ENCODE assay signal across 2 cellular contexts in genomic region chr1:143727263-143727662, GRCh38.
A peak's percentile ranks its signal among the peaks of the same experiment; 100 is the strongest.
TF ChIP-seq lines count a peak whose summit lies in the region.

No MANE protein-coding gene starts in this region.

TF ChIP-seq in HepG2, 621 proteins besides CTCF, POLR2A, EP300 and RAD21 (continued from another document):
- TF ChIP-seq ZNF275 (CRISPR knock-in tag; IDR thresholded peaks at IDR 0.05; ENCODE audit: borderline replicate concordance), result no peak
- TF ChIP-seq ZBTB7B (CRISPR knock-in tag; IDR thresholded peaks at IDR 0.05), result no peak

TF ChIP-seq in K562, 482 proteins besides CTCF, POLR2A, EP300 and RAD21 (continued from another document):
- TF ChIP-seq CEBPB (tag; IDR thresholded peaks at IDR 0.05) (peak; percentile 81), ZNF507 (tag; conservative IDR thresholded peaks at IDR 0.05) (no peak), ATF4 (CRISPR knock-in tag; IDR thresholded peaks at IDR 0.05) (peak; percentile 86), CEBPG (CRISPR knock-in tag; IDR thresholded peaks at IDR 0.05) (peak; percentile 76), CEBPG (tag; conservative IDR thresholded peaks at IDR 0.05 in 1 of 2, IDR thresholded peaks at IDR 0.05 in 1 of 2) (peak; percentile 84 to 95), ZBTB40 (IDR thresholded peaks at IDR 0.05) (peak; percentile 52; the same call in 1 of the 2 replicates), ZBTB40 (CRISPR knock-in tag; IDR thresholded peaks at IDR 0.05) (no peak), ATF3 (IDR thresholded peaks at IDR 0.05) (peak; percentile 82), ATF3 (CRISPR knock-in tag; conservative IDR thresholded peaks at IDR 0.05) (no peak), ZNF512 (tag; IDR thresholded peaks at IDR 0.05) (0 out of 2 replicates have a peak, but pooled peaks have one; percentile 19)
TF ChIP-seq in K562: peak in this region for 8.
